In genomic region chr21:25330266-25330665, GRCh38 we compare ENCODE assay signal across 29 cellular contexts.
DNase-seq lines count a peak whose midpoint lies in the region; ATAC-seq and TF ChIP-seq lines count a peak whose summit lies in the region.
"Had no signal": no experiment of that assay in that cellular context is flagged by ENCODE, and none has a peak within 500 bp of the region (broad histone marks: within the 10 kb centered on the region; RNA-seq: fewer than 3 reads in every experiment).

No MANE protein-coding gene starts in this region.

- TF ChIP-seq CTCF in astrocyte of the spinal cord (IDR thresholded peaks at IDR 0.05; ENCODE audit: low read depth, low read length) (no peak), fibroblast of villous mesenchyme (IDR thresholded peaks at IDR 0.05; ENCODE audit: insufficient read depth, low read depth, low read length) (no peak)

- in situ Hi-C loops in astrocyte of the spinal cord (cut with HindIII; ENCODE audit: low sequenced_read_pairs) = no loop called here

- ATAC-seq in activated naive CD4-positive, alpha-beta T cell treated with anti-CD3 and anti-CD28 coated beads, Interleukin-2, amount 50 U/mL, for 72 hours = no peak
- ATAC-seq: activated CD4-positive, alpha-beta T cell treated with anti-CD3 and anti-CD28 coated beads for 36 hours; activated CD8-positive, alpha-beta T cell treated with anti-CD3 and anti-CD28 coated beads for 36 hours; effector memory CD8-positive, alpha-beta T cell; HepG2; left lobe of liver; natural killer cell treated with Interleukin-12 subunit alpha and Interleukin-12 subunit beta and Interleukin-15 and Interleukin-18, amount 100 ng/mL, for 72 hours; Panc1; stimulated activated memory B cell treated with anti-CD40 and anti-IgM and Interleukin-4, amounts not matched to agents 10 μg/mL and 1 μg/mL and 100 μg/mL, for 72 hours had no signal

- no peak overlapping the region for H3K27ac Mint-ChIP-seq in activated naive CD4-positive, alpha-beta T cell treated with anti-CD3 and anti-CD28 coated beads, Interleukin-2, amount 50 U/mL, for 72 hours
- H3K27ac Mint-ChIP-seq: activated CD4-positive, alpha-beta T cell treated with anti-CD3 and anti-CD28 coated beads for 36 hours; activated CD8-positive, alpha-beta T cell treated with anti-CD3 and anti-CD28 coated beads for 36 hours; activated T-helper 2 cell treated with anti-CD3 and anti-CD28 coated beads, Interferon-gamma antibody, Interleukin-2, Interleukin-4, amounts not matched to agents 10 μg/mL and 5 μg/mL and 100 μg/mL, durations not matched to agents 14 hours and 24 hours and 36 hours; effector memory CD8-positive, alpha-beta T cell; natural killer cell treated with Interleukin-12 subunit alpha and Interleukin-12 subunit beta and Interleukin-15 and Interleukin-18, amount 100 ng/mL, for 72 hours; stimulated activated memory B cell treated with anti-CD40 and anti-IgM and Interleukin-4, amounts not matched to agents 10 μg/mL and 1 μg/mL and 100 μg/mL, for 72 hours; type B pancreatic cell had no signal

- H3K4me3 ChIP-seq in astrocyte of the spinal cord (ENCODE audit: low read depth, low read length) (no peak overlapping the region), fibroblast of villous mesenchyme (ENCODE audit: low read depth, low read length) (no peak overlapping the region)
- H3K4me3 ChIP-seq: HAP-1 had no signal

- intact Hi-C loops in posterior vena cava (cut with DNase I) = no loop called here

- H3K9me3 Mint-ChIP-seq in activated naive CD4-positive, alpha-beta T cell treated with anti-CD3 and anti-CD28 coated beads, Interleukin-2, amount 50 U/mL, for 72 hours = no peaks in the 10 kb centered on the region
- H3K9me3 Mint-ChIP-seq: activated CD8-positive, alpha-beta T cell treated with anti-CD3 and anti-CD28 coated beads for 36 hours; activated T-helper 2 cell treated with anti-CD3 and anti-CD28 coated beads, Interferon-gamma antibody, Interleukin-2, Interleukin-4, amounts not matched to agents 10 μg/mL and 5 μg/mL and 100 μg/mL, durations not matched to agents 14 hours and 24 hours and 36 hours; effector memory CD8-positive, alpha-beta T cell; natural killer cell treated with Interleukin-12 subunit alpha and Interleukin-12 subunit beta and Interleukin-15 and Interleukin-18, amount 100 ng/mL, for 72 hours; stimulated activated memory B cell treated with anti-CD40 and anti-IgM and Interleukin-4, amounts not matched to agents 10 μg/mL and 1 μg/mL and 100 μg/mL, for 72 hours; type B pancreatic cell had no signal

- DNase-seq in GM03348 (ENCODE audit: low spot score) (peak; percentile 31), M059J (ENCODE audit: low read depth) (peak; percentile 84), astrocyte of the spinal cord (ENCODE audit: low read depth, low spot score) (peak; percentile 66), fibroblast of villous mesenchyme (ENCODE audit: low read depth) (peak; percentile 13), posterior vena cava (ENCODE audit: low spot score) (no peak), NCI-H146 (lab: John Stamatoyannopoulos, UW) (no peak), NCI-H2227 (lab: John Stamatoyannopoulos, UW; ENCODE audit: unreplicated experiment) (no peak)
- DNase-seq in activated naive CD4-positive, alpha-beta T cell treated with anti-CD3 and anti-CD28 coated beads, Interleukin-2, amount 50 U/mL, for 72 hours (ENCODE audit: low spot score in 2 of 2) = no peak
- DNase-seq: activated CD4-positive, alpha-beta T cell treated with anti-CD3 and anti-CD28 coated beads for 36 hours; activated CD8-positive, alpha-beta T cell treated with anti-CD3 and anti-CD28 coated beads for 36 hours; activated naive CD4-positive, alpha-beta T cell treated with anti-CD3 and anti-CD28 coated beads, Interleukin-2, amount 50 U/mL, for 16 hours; amygdala; COR-L47; cortex of kidney; effector memory CD8-positive, alpha-beta T cell; Karpas-422; NCI-H1930; NCI-H526 treated with DMSO at 0.1 percent for 48 hours; occipital lobe; substantia nigra; T1000 had no signal

- no peaks in the 10 kb centered on the region for H3K36me3 Mint-ChIP-seq in activated naive CD4-positive, alpha-beta T cell treated with anti-CD3 and anti-CD28 coated beads, Interleukin-2, amount 50 U/mL, for 72 hours
- H3K36me3 Mint-ChIP-seq: natural killer cell treated with Interleukin-12 subunit alpha and Interleukin-12 subunit beta and Interleukin-15 and Interleukin-18, amount 100 ng/mL, for 72 hours; type B pancreatic cell had no signal

Comparison
In these comparisons a context has a peak if more than half of its experiments do, and no peak if none do; other contexts are left out.
1. DNase-seq: peak in GM03348 (single experiment), M059J (single experiment), astrocyte of the spinal cord (single experiment) and fibroblast of villous mesenchyme (single experiment); none in activated naive CD4-positive, alpha-beta T cell treated with anti-CD3 and anti-CD28 coated beads, Interleukin-2, amount 50 U/mL, for 72 hours (0 of 2), posterior vena cava (single experiment), NCI-H146 (single experiment) and NCI-H2227 (single experiment).